1 cellular context compared by ENCODE assay signal in genomic region chr1:25194054-25194453, GRCh38.
TF ChIP-seq lines count a peak whose summit lies in the region.

No MANE protein-coding gene starts in this region.

TF ChIP-seq in K562, 482 proteins besides CTCF, POLR2A, EP300 and RAD21 (continued from another document):
- TF ChIP-seq SNIP1 (IDR thresholded peaks at IDR 0.05; ENCODE audit: low read depth) (0 out of 2 replicates have a peak, but pooled peaks have one; percentile 9), POLR2B (IDR thresholded peaks at IDR 0.05; ENCODE audit: low read depth, partially characterized antibody) (no peak)
